In the genomic region with DNA sequence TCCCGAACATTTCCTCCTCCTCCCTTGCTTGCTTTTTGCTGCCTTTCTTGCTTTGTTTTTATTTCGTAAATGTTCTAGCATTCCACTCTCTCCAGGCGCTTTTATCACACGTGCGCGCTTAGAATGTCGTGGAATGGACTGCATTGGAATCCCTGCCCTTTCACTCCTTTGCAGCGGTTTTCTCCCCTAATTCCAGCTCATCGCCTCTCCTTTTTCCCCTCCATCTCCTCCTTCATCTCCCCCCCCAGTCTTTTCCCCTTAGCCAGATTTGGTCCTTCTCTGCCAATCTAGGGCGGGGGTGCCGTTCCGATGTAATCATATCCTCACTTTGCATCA, we compare ENCODE assay signal across 8 cellular contexts. TPM values are rescaled to one million over a fixed set of nuclear protein-coding genes. Genes with fewer than 3 reads are reported as not detected.
DNase-seq lines count a peak whose midpoint lies in the region; ATAC-seq, FAIRE-seq and TF ChIP-seq lines count a peak whose summit lies in the region.

No MANE protein-coding gene starts in this region.

- DNase-seq in A549 (ENCODE audit: low read depth in 1 of 2, low spot score in 1 of 2) (peak in 1 of 2 experiments; percentile 6), choroid plexus epithelial cell (ENCODE audit: low read depth) (no peak), HuH-7 (ENCODE audit: low spot score) (no peak), NCI-H2081 treated with DMSO at 0.1 percent for 48 hours (lab: John Stamatoyannopoulos, UW) (no peak)
- DNase-seq in stimulated activated CD4-positive, alpha-beta T cell treated with anti-CD3 and anti-CD28 coated beads, Interleukin-1b, Interleukin-23, amount 100 ng/mL, for 48 hours = no peak

- TF ChIP-seq RAD21 in A549 (conservative IDR thresholded peaks at IDR 0.05 in 1 of 2, IDR thresholded peaks at IDR 0.05 in 1 of 2) = no peak

- POLR2A ChIA-PET in A549 (lab: Yijun Ruan, JAX) = interaction anchor here (0.7 to 3.2 kb wide), 5 partner anchors 10 to 168 kb away, joined by 3 to 22 read pairs (median 5); a partner anchor contains a TSS

- ATAC-seq in A549 (peak; percentile 9 to 12; a peak in 2 of 6 replicates), GM21515 (IDR thresholded peaks at IDR 0.05; ENCODE audit: unreplicated experiment) (no peak)

- H3K4me3 ChIP-seq in A549 (peak overlapping the region; percentile 82), choroid plexus epithelial cell (ENCODE audit: low read depth, low read length) (peak overlapping the region; percentile 83), mucosa of stomach (ENCODE audit: low read length) (peak overlapping the region; percentile 80)

- H3K36me3 ChIP-seq in KOPT-K1 (ENCODE audit: insufficient read depth, low read length) (peaks cover 24% of the 10 kb centered on the region), mucosa of stomach (ENCODE audit: control insufficient read depth, insufficient read depth, low read length) (no peaks in the 10 kb centered on the region)

- TF ChIP-seq CTCF in A549 (IDR thresholded peaks at IDR 0.05) = no peak
- TF ChIP-seq CTCF in choroid plexus epithelial cell (conservative IDR thresholded peaks at IDR 0.05; ENCODE audit: low read depth, low read length) = no peak

- H3K4me2 ChIP-seq in A549 = peak overlapping the region; percentile 83

- CTCF ChIA-PET in A549 (lab: Yijun Ruan, JAX) = interaction anchor here (0.6 to 1.2 kb wide), 2 partner anchors 17 to 58 kb away, joined by 3 read pairs; no protein-coding TSS in a partner anchor

- no peak for TF ChIP-seq EP300 in A549 (IDR thresholded peaks at IDR 0.05)

- H3K9ac ChIP-seq in mucosa of stomach (ENCODE audit: low read length) = peak overlapping the region; percentile 83

- H3K27me3 ChIP-seq in mucosa of stomach (ENCODE audit: control insufficient read depth, insufficient read depth, low read length) = no peaks in the 10 kb centered on the region

- no peak for TF ChIP-seq POLR2A in A549 (IDR thresholded peaks at IDR 0.05; ENCODE audit: low read length)

- H3K27ac ChIP-seq in A549 = peak overlapping the region; percentile 92 to 96
- H3K27ac ChIP-seq in KOPT-K1 (ENCODE audit: low read depth, low read length, poor library complexity, severe bottlenecking) = peak overlapping the region; percentile 93

- H3K4me1 ChIP-seq in A549 (peaks cover 19% of the 10 kb centered on the region; the same call in 2 of the 3 replicates), mucosa of stomach (ENCODE audit: control insufficient read depth, insufficient read depth, low read length) (no peaks in the 10 kb centered on the region)

- H3K9me3 ChIP-seq in A549 (no peaks in the 10 kb centered on the region), KOPT-K1 (ENCODE audit: insufficient read depth, low read length, poor library complexity, severe bottlenecking) (no peaks in the 10 kb centered on the region), mucosa of stomach (ENCODE audit: control insufficient read depth, low read length) (no peaks in the 10 kb centered on the region)

- FAIRE-seq in A549 (lab: Jason Lieb, UNC) = no peak

- WGBS in A549 (ENCODE audit: missing lambda C conversion rate) = 1% methylated on average over 12 of the region's 12 CpGs

TF ChIP-seq in A549, 52 proteins besides CTCF, POLR2A, EP300 and RAD21:
- TF ChIP-seq, protein P1, sequence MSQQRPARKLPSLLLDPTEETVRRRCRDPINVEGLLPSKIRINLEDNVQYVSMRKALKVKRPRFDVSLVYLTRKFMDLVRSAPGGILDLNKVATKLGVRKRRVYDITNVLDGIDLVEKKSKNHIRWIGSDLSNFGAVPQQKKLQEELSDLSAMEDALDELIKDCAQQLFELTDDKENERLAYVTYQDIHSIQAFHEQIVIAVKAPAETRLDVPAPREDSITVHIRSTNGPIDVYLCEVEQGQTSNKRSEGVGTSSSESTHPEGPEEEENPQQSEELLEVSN (IDR thresholded peaks at IDR 0.05; ENCODE audit: borderline replicate concordance, low read depth) = no peak
- TF ChIP-seq FOXS1 (CRISPR knock-in tag; IDR thresholded peaks at IDR 0.05) (no peak), NR3C1 (IDR thresholded peaks at IDR 0.05) (no peak), KDM5A (IDR thresholded peaks at IDR 0.05) (no peak), HDAC2 (IDR thresholded peaks at IDR 0.05) (no peak), FOSB (CRISPR knock-in tag; IDR thresholded peaks at IDR 0.05) (no peak), JUN (IDR thresholded peaks at IDR 0.05) (no peak), KDM1A (IDR thresholded peaks at IDR 0.05; ENCODE audit: low read depth) (no peak), FOSL2 (IDR thresholded peaks at IDR 0.05) (no peak), FOSL2 (CRISPR knock-in tag; IDR thresholded peaks at IDR 0.05) (no peak), PHF8 (IDR thresholded peaks at IDR 0.05; ENCODE audit: borderline replicate concordance, low read depth) (no peak), ZFP36 (IDR thresholded peaks at IDR 0.05; ENCODE audit: borderline replicate concordance, partially characterized antibody) (no peak), CHD2 (IDR thresholded peaks at IDR 0.05; ENCODE audit: low read length, partially characterized antibody) (no peak), MAFK (IDR thresholded peaks at IDR 0.05; ENCODE audit: partially characterized antibody) (no peak)
- TF ChIP-seq, protein P2, sequence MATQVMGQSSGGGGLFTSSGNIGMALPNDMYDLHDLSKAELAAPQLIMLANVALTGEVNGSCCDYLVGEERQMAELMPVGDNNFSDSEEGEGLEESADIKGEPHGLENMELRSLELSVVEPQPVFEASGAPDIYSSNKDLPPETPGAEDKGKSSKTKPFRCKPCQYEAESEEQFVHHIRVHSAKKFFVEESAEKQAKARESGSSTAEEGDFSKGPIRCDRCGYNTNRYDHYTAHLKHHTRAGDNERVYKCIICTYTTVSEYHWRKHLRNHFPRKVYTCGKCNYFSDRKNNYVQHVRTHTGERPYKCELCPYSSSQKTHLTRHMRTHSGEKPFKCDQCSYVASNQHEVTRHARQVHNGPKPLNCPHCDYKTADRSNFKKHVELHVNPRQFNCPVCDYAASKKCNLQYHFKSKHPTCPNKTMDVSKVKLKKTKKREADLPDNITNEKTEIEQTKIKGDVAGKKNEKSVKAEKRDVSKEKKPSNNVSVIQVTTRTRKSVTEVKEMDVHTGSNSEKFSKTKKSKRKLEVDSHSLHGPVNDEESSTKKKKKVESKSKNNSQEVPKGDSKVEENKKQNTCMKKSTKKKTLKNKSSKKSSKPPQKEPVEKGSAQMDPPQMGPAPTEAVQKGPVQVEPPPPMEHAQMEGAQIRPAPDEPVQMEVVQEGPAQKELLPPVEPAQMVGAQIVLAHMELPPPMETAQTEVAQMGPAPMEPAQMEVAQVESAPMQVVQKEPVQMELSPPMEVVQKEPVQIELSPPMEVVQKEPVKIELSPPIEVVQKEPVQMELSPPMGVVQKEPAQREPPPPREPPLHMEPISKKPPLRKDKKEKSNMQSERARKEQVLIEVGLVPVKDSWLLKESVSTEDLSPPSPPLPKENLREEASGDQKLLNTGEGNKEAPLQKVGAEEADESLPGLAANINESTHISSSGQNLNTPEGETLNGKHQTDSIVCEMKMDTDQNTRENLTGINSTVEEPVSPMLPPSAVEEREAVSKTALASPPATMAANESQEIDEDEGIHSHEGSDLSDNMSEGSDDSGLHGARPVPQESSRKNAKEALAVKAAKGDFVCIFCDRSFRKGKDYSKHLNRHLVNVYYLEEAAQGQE (IDR thresholded peaks at IDR 0.05) = no peak
- TF ChIP-seq, protein P3, sequence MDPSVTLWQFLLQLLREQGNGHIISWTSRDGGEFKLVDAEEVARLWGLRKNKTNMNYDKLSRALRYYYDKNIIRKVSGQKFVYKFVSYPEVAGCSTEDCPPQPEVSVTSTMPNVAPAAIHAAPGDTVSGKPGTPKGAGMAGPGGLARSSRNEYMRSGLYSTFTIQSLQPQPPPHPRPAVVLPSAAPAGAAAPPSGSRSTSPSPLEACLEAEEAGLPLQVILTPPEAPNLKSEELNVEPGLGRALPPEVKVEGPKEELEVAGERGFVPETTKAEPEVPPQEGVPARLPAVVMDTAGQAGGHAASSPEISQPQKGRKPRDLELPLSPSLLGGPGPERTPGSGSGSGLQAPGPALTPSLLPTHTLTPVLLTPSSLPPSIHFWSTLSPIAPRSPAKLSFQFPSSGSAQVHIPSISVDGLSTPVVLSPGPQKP (IDR thresholded peaks at IDR 0.05; ENCODE audit: low read depth, low read length) = no peak
- TF ChIP-seq, protein P4, sequence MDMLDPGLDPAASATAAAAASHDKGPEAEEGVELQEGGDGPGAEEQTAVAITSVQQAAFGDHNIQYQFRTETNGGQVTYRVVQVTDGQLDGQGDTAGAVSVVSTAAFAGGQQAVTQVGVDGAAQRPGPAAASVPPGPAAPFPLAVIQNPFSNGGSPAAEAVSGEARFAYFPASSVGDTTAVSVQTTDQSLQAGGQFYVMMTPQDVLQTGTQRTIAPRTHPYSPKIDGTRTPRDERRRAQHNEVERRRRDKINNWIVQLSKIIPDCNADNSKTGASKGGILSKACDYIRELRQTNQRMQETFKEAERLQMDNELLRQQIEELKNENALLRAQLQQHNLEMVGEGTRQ (IDR thresholded peaks at IDR 0.05) = no peak

RNA-seq across cellular contexts. Expression of a gene that starts 0.6 kb away (rescaled TPM):
- polyA plus RNA-seq in A549 (2011; rRNA removed) (290 and 300 TPM in 2 replicates), A549 (2017; fragmentation: RNase III; extraction: RNeasy Plus Mini Kit Qiagen cat#74134 plus additional on column Dnase treatment) (42.7 to 47.8 TPM (median 47.3 TPM) in 3 replicates)
- polyA plus RNA-seq in A549 (2012; cell fraction: cytosol; rRNA removed) = 34.9 and 35.3 TPM in 2 replicates
- 187 and 235 TPM in 2 replicates for polyA plus RNA-seq in A549 (2012; cell fraction: nucleus; rRNA removed)
- polyA minus RNA-seq in A549 (2011; rRNA and poly(A)+ RNA removed) = 225 and 326 TPM in 2 replicates

RNA-seq across cellular contexts. Expression of a gene that starts 44.8 kb away (rescaled TPM):
- 1.5 and 1.7 TPM in 2 replicates for polyA plus RNA-seq in A549 (2011; rRNA removed)
- 0.45 and 0.61 TPM in 2 replicates for polyA plus RNA-seq in A549 (2012; cell fraction: cytosol; rRNA removed)
- 2.0 and 3.5 TPM in 2 replicates for polyA plus RNA-seq in A549 (2012; cell fraction: nucleus; rRNA removed)
- polyA plus RNA-seq in A549 (2017; fragmentation: RNase III; extraction: RNeasy Plus Mini Kit Qiagen cat#74134 plus additional on column Dnase treatment) = 1.4 to 1.6 TPM (median 1.6 TPM) in 3 replicates
- polyA minus RNA-seq in A549 (2011; rRNA and poly(A)+ RNA removed) = 1.0 and 2.1 TPM in 2 replicates
